28 cellular contexts compared by ENCODE assay signal in genomic region chr12:612293-612692, GRCh38. TPM values are rescaled to one million over a fixed set of nuclear protein-coding genes. Genes with fewer than 3 reads are reported as not detected.
"Had no signal": no experiment of that assay in that cellular context is flagged by ENCODE, and none has a peak within 500 bp of the region (broad histone marks: within the 10 kb centered on the region; RNA-seq: fewer than 3 reads in every experiment).

No MANE protein-coding gene starts in this region.

- DNase-seq: activated CD4-positive, alpha-beta T cell treated with anti-CD3 and anti-CD28 coated beads, Interleukin-2, amount 10 ng/mL, durations not matched to agents 7 days and 5 days; activated CD4-positive, CD25-positive, alpha-beta regulatory T cell treated with anti-CD3 and anti-CD28 coated beads, Interleukin-2, amount 50 U/mL, for 72 hours; activated CD8-positive, alpha-beta T cell treated with anti-CD3 and anti-CD28 coated beads, Interleukin-2, amount 10 ng/mL, durations not matched to agents 7 days and 5 days; activated naive CD4-positive, alpha-beta T cell; activated T-cell treated with anti-CD3 and anti-CD28 coated beads, Interleukin-2, amount 50 U/mL, for 1 hour; central memory CD4-positive, alpha-beta T cell; effector memory CD4-positive, alpha-beta T cell; foreskin melanocyte; glutamatergic neuron; immature natural killer cell; kidney glomerular epithelial cell; left lung; occipital lobe; posterior cingulate gyrus; retina; sigmoid colon; stimulated activated CD4-positive, alpha-beta T cell treated with anti-CD3 and anti-CD28 coated beads, Interleukin-15, amount 100 ng/mL, for 24 hours; stimulated activated naive CD4-positive, alpha-beta T cell; testis; trophoblast cell had no signal

- H3K27me3 Mint-ChIP-seq: activated CD4-positive, alpha-beta T cell treated with anti-CD3 and anti-CD28 coated beads, Interleukin-2, amount 10 ng/mL, durations not matched to agents 7 days and 5 days; activated naive CD8-positive, alpha-beta T cell had no signal

- H2AFZ ChIP-seq: hepatocyte had no signal

- H3K79me2 ChIP-seq: hepatocyte had no signal

- H3K36me3 Mint-ChIP-seq: activated naive CD8-positive, alpha-beta T cell; immature natural killer cell had no signal

- H3K27ac Mint-ChIP-seq: activated CD4-positive, alpha-beta T cell treated with anti-CD3 and anti-CD28 coated beads, Interleukin-2, amount 10 ng/mL, durations not matched to agents 7 days and 5 days; activated CD8-positive, alpha-beta T cell treated with anti-CD3 and anti-CD28 coated beads, Interleukin-2, amount 10 ng/mL, durations not matched to agents 7 days and 5 days; activated naive CD8-positive, alpha-beta T cell; activated T-helper 2 cell treated with anti-CD3 and anti-CD28 coated beads, Interferon-gamma antibody, Interleukin-2, Interleukin-4, amounts not matched to agents 10 μg/mL and 5 μg/mL and 100 μg/mL, durations not matched to agents 14 hours and 24 hours and 36 hours had no signal

- H3K9me3 Mint-ChIP-seq: activated CD4-positive, alpha-beta T cell treated with anti-CD3 and anti-CD28 coated beads, Interleukin-2, amount 10 ng/mL, durations not matched to agents 7 days and 5 days; activated T-helper 2 cell treated with anti-CD3 and anti-CD28 coated beads, Interferon-gamma antibody, Interleukin-2, Interleukin-4, amounts not matched to agents 10 μg/mL and 5 μg/mL and 100 μg/mL, durations not matched to agents 14 hours and 24 hours and 36 hours; immature natural killer cell had no signal

- H3K4me3 ChIP-seq: hepatocyte, left lung, sigmoid colon, smooth muscle cell, testis had no signal

- H3K4me2 ChIP-seq: hepatocyte, smooth muscle cell had no signal

- H3K9me3 ChIP-seq: left lung, sigmoid colon, testis had no signal

- FAIRE-seq: astrocyte, endothelial cell of umbilical vein had no signal

- ATAC-seq: activated CD8-positive, alpha-beta T cell treated with anti-CD3 and anti-CD28 coated beads, Interleukin-2, amount 10 ng/mL, durations not matched to agents 7 days and 5 days; esophagus mucosa; left lung had no signal

- H3K27me3 ChIP-seq: hepatocyte, left lung, sigmoid colon, testis had no signal

- H3K27ac ChIP-seq: hepatocyte, sigmoid colon, testis had no signal

- H3K36me3 ChIP-seq: left lung, sigmoid colon had no signal

- H3K4me3 Mint-ChIP-seq: activated CD4-positive, alpha-beta T cell treated with anti-CD3 and anti-CD28 coated beads, Interleukin-2, amount 10 ng/mL, durations not matched to agents 7 days and 5 days; activated CD8-positive, alpha-beta T cell treated with anti-CD3 and anti-CD28 coated beads, Interleukin-2, amount 10 ng/mL, durations not matched to agents 7 days and 5 days; activated naive CD8-positive, alpha-beta T cell had no signal

RNA-seq across cellular contexts. Expression of gene NINJ2, which starts 51.0 kb away (rescaled TPM):
- total RNA-seq: astrocyte had no signal
- polyA plus RNA-seq: neural cell had no signal
